Comparison of ENCODE assay signal across 1 cellular context in the genomic region with DNA sequence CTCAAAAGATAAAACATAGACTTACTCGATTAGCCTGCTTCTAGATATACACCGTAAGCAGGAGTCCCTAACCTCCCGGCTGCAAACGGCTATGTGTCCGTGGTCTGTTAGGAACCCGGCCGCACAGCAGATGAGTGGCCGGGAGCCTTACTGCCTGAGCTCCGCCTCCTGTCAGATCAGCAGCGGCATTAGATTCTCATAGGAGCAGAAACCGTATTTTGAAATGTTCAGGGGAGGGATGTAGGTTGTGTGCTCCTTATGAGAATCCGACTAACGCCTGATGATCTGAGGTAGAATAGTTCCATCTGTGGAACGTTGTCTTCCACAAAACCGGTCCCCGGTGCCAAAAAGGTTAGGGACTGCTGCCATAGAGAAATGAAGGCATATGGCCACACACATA.
TF ChIP-seq lines count a peak whose summit lies in the region.

No MANE protein-coding gene starts in this region.

TF ChIP-seq in WTC11, 78 proteins besides CTCF, POLR2A, EP300 and RAD21 (continued from another document):
- no peak for TF ChIP-seq E2F5 (CRISPR knock-in tag; IDR thresholded peaks at IDR 0.05)
- TF ChIP-seq NFYB (CRISPR knock-in tag; conservative IDR thresholded peaks at IDR 0.05; ENCODE audit: low read depth): no peak
- no peak for TF ChIP-seq MAX (CRISPR knock-in tag; IDR thresholded peaks at IDR 0.05)
- no peak for TF ChIP-seq ZNF121 (CRISPR knock-in tag; IDR thresholded peaks at IDR 0.05)
- TF ChIP-seq OVOL2 (CRISPR knock-in tag; IDR thresholded peaks at IDR 0.05; ENCODE audit: borderline replicate concordance): no peak
- no peak for TF ChIP-seq CBFB (CRISPR knock-in tag; IDR thresholded peaks at IDR 0.05; ENCODE audit: low read depth)
- TF ChIP-seq JAZF1 (CRISPR knock-in tag; IDR thresholded peaks at IDR 0.05): no peak
- TF ChIP-seq ZNF396 (CRISPR knock-in tag; IDR thresholded peaks at IDR 0.05; ENCODE audit: borderline replicate concordance): no peak
- no peak for TF ChIP-seq TEAD4 (CRISPR knock-in tag; IDR thresholded peaks at IDR 0.05)
- TF ChIP-seq ZBTB21 (CRISPR knock-in tag; IDR thresholded peaks at IDR 0.05; ENCODE audit: borderline replicate concordance): no peak
- no peak for TF ChIP-seq FOXJ3 (CRISPR knock-in tag; IDR thresholded peaks at IDR 0.05; ENCODE audit: borderline replicate concordance)
